9 cellular contexts compared by ENCODE assay signal in the genomic region with DNA sequence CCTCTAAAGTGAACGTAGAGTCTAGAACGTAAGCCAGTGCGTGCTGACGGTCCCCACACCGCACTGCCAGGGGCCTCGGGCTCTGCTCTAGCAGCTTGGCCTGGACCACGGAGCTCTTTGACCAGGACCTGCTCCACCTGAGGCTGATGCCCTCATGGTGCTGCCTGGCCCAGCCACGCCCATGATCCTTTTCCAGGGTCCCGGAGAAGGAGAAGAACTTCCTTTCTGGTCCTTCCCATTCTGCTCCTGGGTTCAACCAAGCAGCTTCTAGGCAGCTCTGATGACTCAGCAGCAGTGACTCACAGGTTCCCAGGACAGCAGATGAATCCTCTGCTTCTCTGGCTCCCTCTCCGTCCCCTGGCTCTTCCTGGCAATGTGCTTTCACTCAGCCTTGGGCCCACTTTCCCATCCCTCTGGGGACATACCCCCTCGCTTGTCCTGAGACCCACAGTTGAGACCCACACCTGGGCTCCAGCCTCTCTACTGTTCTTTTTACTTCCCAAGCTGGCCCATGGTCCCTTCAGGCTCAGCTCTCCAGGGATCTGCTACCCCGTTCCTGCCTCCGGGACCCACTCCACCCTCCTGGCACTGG.
DNase-seq lines count a peak whose midpoint lies in the region; ATAC-seq and TF ChIP-seq lines count a peak whose summit lies in the region.
"Had no signal": no experiment of that assay in that cellular context is flagged by ENCODE, and none has a peak within 500 bp of the region (broad histone marks: within the 10 kb centered on the region; RNA-seq: fewer than 3 reads in every experiment).

No MANE protein-coding gene starts in this region.

- no peak for TF ChIP-seq CTCF in CD8-positive, alpha-beta T cell (IDR thresholded peaks at IDR 0.05)
- TF ChIP-seq CTCF in NB4 (IDR thresholded peaks at IDR 0.05; ENCODE audit: low read depth, low read length) (no peak), epithelial cell of esophagus (IDR thresholded peaks at IDR 0.05; ENCODE audit: insufficient read depth, low read depth, low read length, missing control alignments) (no peak), neutrophil (IDR thresholded peaks at IDR 0.05) (no peak), esophagus squamous epithelium (IDR thresholded peaks at IDR 0.05) (no peak)

- 61 to 63% methylated on average over 3 to 11 of the region's 13 CpGs for WGBS in esophagus squamous epithelium, 2 donors

- POLR2A ChIA-PET in CD8-positive, alpha-beta T cell (lab: Charles Lee) = interaction anchor here (0.6 to 0.9 kb wide), 2 partner anchors 11 to 222 kb away, joined by 4 to 7 read pairs; no protein-coding TSS in a partner anchor

- H3K9me3 ChIP-seq in CD8-positive, alpha-beta T cell (ENCODE audit: low read length) = no peaks in the 10 kb centered on the region
- H3K9me3 ChIP-seq in neutrophil (no peaks in the 10 kb centered on the region), esophagus squamous epithelium (no peaks in the 10 kb centered on the region)

- H3K27ac Mint-ChIP-seq in CD8-positive, alpha-beta T cell = peak overlapping the region; percentile 27

- peaks cover 10% of the 10 kb centered on the region for H3K4me1 ChIP-seq in CD8-positive, alpha-beta T cell (ENCODE audit: insufficient read depth, low read length)
- H3K4me1 ChIP-seq in neutrophil (ENCODE audit: control insufficient read depth in 1 of 2, insufficient read depth in 1 of 2, low read depth in 1 of 2, low read length in 1 of 2) = peaks cover 0 to 95% of the 10 kb centered on the region in 2 experiments
- peaks cover 0 to 19% (median 8%) of the 10 kb centered on the region in 3 donors for H3K4me1 ChIP-seq in esophagus squamous epithelium

- H3K27me3 Mint-ChIP-seq in CD8-positive, alpha-beta T cell (ENCODE audit: low read depth) = no peaks in the 10 kb centered on the region

- no peak for TF ChIP-seq POLR2A in NB4 (IDR thresholded peaks at IDR 0.05; ENCODE audit: extremely low read depth, insufficient read length)
- no peak for TF ChIP-seq POLR2A in esophagus squamous epithelium (IDR thresholded peaks at IDR 0.05)

- H3K4me3 Mint-ChIP-seq in CD8-positive, alpha-beta T cell = no peak overlapping the region
- H3K4me3 Mint-ChIP-seq: immature natural killer cell had no signal

- H3K27ac ChIP-seq in CD8-positive, alpha-beta T cell (ENCODE audit: low read depth, low read length) = no peak overlapping the region
- H3K27ac ChIP-seq in neutrophil (peak overlapping the region; percentile 97), esophagus squamous epithelium (no peak overlapping the region)

- CTCF ChIA-PET in CD8-positive, alpha-beta T cell (lab: Charles Lee) = interaction anchor here (0.8 kb wide), 1 partner anchor 373 kb away, joined by 3 read pairs; no protein-coding TSS in a partner anchor

- ATAC-seq in CD8-positive, alpha-beta T cell = no peak
- ATAC-seq in GM18858 (IDR thresholded peaks at IDR 0.05; ENCODE audit: unreplicated experiment) (no peak), HG02763 (IDR thresholded peaks at IDR 0.05; ENCODE audit: unreplicated experiment) (no peak)

- H3K9me3 Mint-ChIP-seq in CD8-positive, alpha-beta T cell = no peaks in the 10 kb centered on the region
- H3K9me3 Mint-ChIP-seq: immature natural killer cell had no signal

- no peaks in the 10 kb centered on the region for H3K36me3 Mint-ChIP-seq in CD8-positive, alpha-beta T cell
- H3K36me3 Mint-ChIP-seq: immature natural killer cell had no signal

- H3K4me1 Mint-ChIP-seq in CD8-positive, alpha-beta T cell (ENCODE audit: low read depth) = peaks cover 12% of the 10 kb centered on the region

- intact Hi-C loops in CD8-positive, alpha-beta T cell (cut with DNase I, micrococcal nuclease) = no loop called here
- intact Hi-C loops in esophagus squamous epithelium (cut with DNase I) = no loop called here

- no peaks in the 10 kb centered on the region for H3K36me3 ChIP-seq in CD8-positive, alpha-beta T cell (ENCODE audit: insufficient read depth, low read length)
- H3K36me3 ChIP-seq in neutrophil (no peaks in the 10 kb centered on the region), esophagus squamous epithelium (no peaks in the 10 kb centered on the region)

- DNase-seq in CD8-positive, alpha-beta T cell = no peak
- DNase-seq in NB4 (ENCODE audit: low read depth) (peak; percentile 86), epithelial cell of esophagus (ENCODE audit: low read depth) (peak; percentile 78), esophagus squamous epithelium (lab: John Stamatoyannopoulos, UW) (no peak), NCI-H1092 treated with DMSO at 0.1 percent for 48 hours (lab: John Stamatoyannopoulos, UW) (no peak)
- DNase-seq: immature natural killer cell had no signal

- H3K4me3 ChIP-seq in CD8-positive, alpha-beta T cell (ENCODE audit: low read depth, low read length) = no peak overlapping the region
- H3K4me3 ChIP-seq in NB4 (ENCODE audit: low read depth, low read length) (no peak overlapping the region), epithelial cell of esophagus (ENCODE audit: low read length) (no peak overlapping the region), neutrophil (ENCODE audit: low read depth in 1 of 2, low read length in 1 of 2) (peak overlapping the region in 1 of 2 experiments; percentile 13), esophagus squamous epithelium (no peak overlapping the region)

- H3K27me3 ChIP-seq in CD8-positive, alpha-beta T cell (ENCODE audit: insufficient read depth, low read length) = no peaks in the 10 kb centered on the region
- H3K27me3 ChIP-seq in neutrophil = no peaks in the 10 kb centered on the region
- no peaks in the 10 kb centered on the region for H3K27me3 ChIP-seq in esophagus squamous epithelium

Comparison
In these comparisons a context has a peak if more than half of its experiments do, and no peak if none do; other contexts are left out.
1. DNase-seq: peak in NB4 (single experiment) and epithelial cell of esophagus (single experiment); none in CD8-positive, alpha-beta T cell (0 of 7), esophagus squamous epithelium (single experiment) and NCI-H1092 treated with DMSO at 0.1 percent for 48 hours (single experiment).